2 cellular contexts compared by ENCODE assay signal in genomic region chr19:3188627-3189596, GRCh38.
A peak's percentile ranks its signal among the peaks of the same experiment; 100 is the strongest.
TF ChIP-seq lines count a peak whose summit lies in the region.

No MANE protein-coding gene starts in this region.

TF ChIP-seq in HEK293, 187 proteins besides CTCF, POLR2A, EP300 and RAD21:
- peak; percentile 69 for TF ChIP-seq ZIC2 (tag by site-specific recombination; IDR thresholded peaks at IDR 0.05)
- no peak for TF ChIP-seq ZNF501 (tag by site-specific recombination; IDR thresholded peaks at IDR 0.05)

TF ChIP-seq in K562, 482 proteins besides CTCF, POLR2A, EP300 and RAD21:
- no peak for TF ChIP-seq ZNF263 (CRISPR knock-in tag; IDR thresholded peaks at IDR 0.05; ENCODE audit: borderline replicate concordance)
- TF ChIP-seq ZBTB43 (CRISPR knock-in tag; IDR thresholded peaks at IDR 0.05): no peak
- no peak for TF ChIP-seq KAT7 (CRISPR knock-in tag; IDR thresholded peaks at IDR 0.05; ENCODE audit: borderline replicate concordance)
- no peak for TF ChIP-seq BCOR (IDR thresholded peaks at IDR 0.05)
- TF ChIP-seq ARHGAP35 (IDR thresholded peaks at IDR 0.05; ENCODE audit: partially characterized antibody): no peak
- 0 out of 2 replicates have a peak, but pooled peaks have one; percentile 22 for TF ChIP-seq RBFOX2 (IDR thresholded peaks at IDR 0.05; ENCODE audit: low read depth, low read length)
- no peak for TF ChIP-seq ZNF3 (CRISPR knock-in tag; IDR thresholded peaks at IDR 0.05)
- no peak for TF ChIP-seq TGIF2 (CRISPR knock-in tag; IDR thresholded peaks at IDR 0.05)
- TF ChIP-seq ZBTB40 (IDR thresholded peaks at IDR 0.05): peak; percentile 94
- peak; percentile 96 for TF ChIP-seq ZBTB40 (CRISPR knock-in tag; IDR thresholded peaks at IDR 0.05)
- TF ChIP-seq PYGO2 (tag; IDR thresholded peaks at IDR 0.05): no peak
- TF ChIP-seq TARDBP (IDR thresholded peaks at IDR 0.05): no peak
- TF ChIP-seq POLR2H (tag; IDR thresholded peaks at IDR 0.05; ENCODE audit: low read depth): no peak
